ENCODE assay signal across 10 cellular contexts in genomic region chrX:2401590-2402360, GRCh38.
DNase-seq lines count a peak whose midpoint lies in the region; ATAC-seq and TF ChIP-seq lines count a peak whose summit lies in the region.
"Had no signal": no experiment of that assay in that cellular context is flagged by ENCODE, and none has a peak within 500 bp of the region (broad histone marks: within the 10 kb centered on the region; RNA-seq: fewer than 3 reads in every experiment).

No MANE protein-coding gene starts in this region.

- TF ChIP-seq EP300 in upper lobe of left lung (IDR thresholded peaks at IDR 0.05): peak in 1 of 4 donors; percentile 7

- H3K27ac ChIP-seq in RWPE1 (peak overlapping the region; percentile 94), esophagus (ENCODE audit: low read depth in 2 of 2, low read length in 1 of 2) (peak overlapping the region; percentile 49 to 89), upper lobe of left lung (peak overlapping the region in 3 of 4 donors; percentile 23 to 57 (median 41))
- H3K27ac ChIP-seq: SK-N-MC had no signal

- peak overlapping the region; percentile 37 for H3K4me3 Mint-ChIP-seq in mesothelial cell of epicardium
- no peak overlapping the region for H3K4me3 Mint-ChIP-seq in naive thymus-derived CD8-positive, alpha-beta T cell
- H3K4me3 Mint-ChIP-seq: central memory CD8-positive, alpha-beta T cell had no signal

- 47 to 56% methylated on average over 21 of the region's 21 CpGs for WGBS in esophagus, 2 donors
- WGBS in upper lobe of left lung, 2 donors: 35 to 78% methylated on average over 21 of the region's 21 CpGs

- CTCF ChIA-PET in RWPE1 (lab: Yijun Ruan, JAX): no interaction called here

- no peaks in the 10 kb centered on the region for H3K27me3 Mint-ChIP-seq in mesothelial cell of epicardium (ENCODE audit: low read depth)
- no peaks in the 10 kb centered on the region for H3K27me3 Mint-ChIP-seq in naive thymus-derived CD8-positive, alpha-beta T cell
- H3K27me3 Mint-ChIP-seq: central memory CD8-positive, alpha-beta T cell had no signal

- H3K9me3 Mint-ChIP-seq in mesothelial cell of epicardium: peaks cover 3% of the 10 kb centered on the region
- H3K9me3 Mint-ChIP-seq in naive thymus-derived CD8-positive, alpha-beta T cell: peaks cover 0 to 4% (median 0%) of the 10 kb centered on the region in 9 donors
- H3K9me3 Mint-ChIP-seq: central memory CD8-positive, alpha-beta T cell had no signal

- H3K9me3 ChIP-seq in esophagus (ENCODE audit: control insufficient read depth in 2 of 2, insufficient read depth in 1 of 2, low read depth in 1 of 2, low read length in 1 of 2) (no peaks in the 10 kb centered on the region), upper lobe of left lung (peaks cover 0 to 2% (median under 1%) of the 10 kb centered on the region in 4 donors), MG63 (peaks cover under 1% of the 10 kb centered on the region; the same call in 1 of the 2 replicates)

- no peak for TF ChIP-seq POLR2A in upper lobe of left lung (IDR thresholded peaks at IDR 0.05)

- no peak for ATAC-seq in upper lobe of left lung (ENCODE audit: low FRiP score in 2 of 2)
- no peak for ATAC-seq in naive thymus-derived CD8-positive, alpha-beta T cell

- no peak for TF ChIP-seq CTCF in RWPE1 (conservative IDR thresholded peaks at IDR 0.05; ENCODE audit: low read depth)
- TF ChIP-seq CTCF in mesothelial cell of epicardium (IDR thresholded peaks at IDR 0.05; ENCODE audit: unreplicated experiment): no peak
- no peak for TF ChIP-seq CTCF in upper lobe of left lung (IDR thresholded peaks at IDR 0.05)

- H3K27me3 ChIP-seq in esophagus (ENCODE audit: control insufficient read depth in 1 of 2, insufficient read depth in 2 of 2, low read length in 2 of 2): no peaks in the 10 kb centered on the region
- no peaks in the 10 kb centered on the region for H3K27me3 ChIP-seq in upper lobe of left lung
- H3K27me3 ChIP-seq in MG63: no peaks in the 10 kb centered on the region

- H3K36me3 Mint-ChIP-seq in mesothelial cell of epicardium: peaks cover 14% of the 10 kb centered on the region
- H3K36me3 Mint-ChIP-seq in naive thymus-derived CD8-positive, alpha-beta T cell: peaks cover 2 to 67% (median 32%) of the 10 kb centered on the region in 3 donors

- H3K4me1 Mint-ChIP-seq in mesothelial cell of epicardium: peaks cover 36% of the 10 kb centered on the region
- peaks cover 0 to 10% (median 2%) of the 10 kb centered on the region in 4 donors for H3K4me1 Mint-ChIP-seq in naive thymus-derived CD8-positive, alpha-beta T cell

- peak; percentile 61 for DNase-seq in RWPE1 (ENCODE audit: low spot score)
- peak in 1 of 2 experiments; percentile 42 for DNase-seq in mesothelial cell of epicardium (ENCODE audit: low spot score in 2 of 2, unreplicated experiment in 2 of 2)
- no peak for DNase-seq in upper lobe of left lung
- DNase-seq in naive thymus-derived CD8-positive, alpha-beta T cell: no peak
- DNase-seq in MG63: no peak
- DNase-seq in NCI-H1436 (lab: John Stamatoyannopoulos, UW): no peak
- DNase-seq: NCI-H1694 had no signal

- peaks cover 4 to 6% of the 10 kb centered on the region in 2 donors for H3K4me1 ChIP-seq in esophagus (ENCODE audit: control insufficient read depth in 2 of 2, insufficient read depth in 2 of 2, low read length in 1 of 2)
- H3K4me1 ChIP-seq in upper lobe of left lung: no peaks in the 10 kb centered on the region

- peak overlapping the region; percentile 97 for H3K27ac Mint-ChIP-seq in mesothelial cell of epicardium
- no peak overlapping the region for H3K27ac Mint-ChIP-seq in naive thymus-derived CD8-positive, alpha-beta T cell

- H3K36me3 ChIP-seq in esophagus (ENCODE audit: control insufficient read depth in 2 of 2, insufficient read depth in 2 of 2, low read length in 1 of 2): peaks cover 2 to 3% of the 10 kb centered on the region in 2 donors
- peaks cover 0 to 7% (median 5%) of the 10 kb centered on the region in 4 donors for H3K36me3 ChIP-seq in upper lobe of left lung
- peaks cover 9% of the 10 kb centered on the region for H3K36me3 ChIP-seq in MG63

- POLR2A ChIA-PET in RWPE1 (lab: Yijun Ruan, JAX; ENCODE audit: low non-redundant PET): no interaction called here
- POLR2A ChIA-PET in naive thymus-derived CD8-positive, alpha-beta T cell (lab: Charles Lee): no interaction called here

- H3K4me3 ChIP-seq in esophagus (ENCODE audit: low read depth in 1 of 2, low read length in 2 of 2) (peak overlapping the region in 1 of 2 donors; percentile 5), upper lobe of left lung (peak overlapping the region in 1 of 4 donors; percentile 12), MG63 (no peak overlapping the region)
- H3K4me3 ChIP-seq: SK-N-MC had no signal

Comparison
In these comparisons a context has a peak if more than half of its experiments do, and no peak if none do; other contexts are left out.
1. H3K27ac ChIP-seq: peak in every context shown above with its lines; median percentile 94 in RWPE1; 69 in esophagus; 41 in upper lobe of left lung.